Comparison of ENCODE assay signal across 12 cellular contexts in genomic region chr10:84012831-84013458, GRCh38.
DNase-seq lines count a peak whose midpoint lies in the region; ATAC-seq lines count a peak whose summit lies in the region.
"Had no signal": no experiment of that assay in that cellular context is flagged by ENCODE, and none has a peak within 500 bp of the region (broad histone marks: within the 10 kb centered on the region; RNA-seq: fewer than 3 reads in every experiment).

No MANE protein-coding gene starts in this region.

- ATAC-seq in GM19035 (IDR thresholded peaks at IDR 0.05; ENCODE audit: unreplicated experiment): peak; percentile 86
- ATAC-seq in HG02588 (IDR thresholded peaks at IDR 0.05; ENCODE audit: unreplicated experiment): peak; percentile 95
- peak; percentile 98 for ATAC-seq in HG03432 (IDR thresholded peaks at IDR 0.05; ENCODE audit: unreplicated experiment)
- ATAC-seq in stimulated activated naive CD8-positive, alpha-beta T cell treated with anti-CD3 and anti-CD28 coated beads, Interleukin-15, amount 100 ng/mL, for 72 hours: no peak

- intact Hi-C loops in cardiac septum (cut with DNase I): no loop called here

- H3K4me1 Mint-ChIP-seq in stimulated activated naive CD8-positive, alpha-beta T cell treated with anti-CD3 and anti-CD28 coated beads, Interleukin-15, amount 100 ng/mL, for 72 hours: no peaks in the 10 kb centered on the region

- H3K9me3 ChIP-seq in effector memory CD4-positive, alpha-beta T cell (ENCODE audit: control insufficient read depth, low read length): no peaks in the 10 kb centered on the region

- H3K4me3 Mint-ChIP-seq in stimulated activated naive CD8-positive, alpha-beta T cell treated with anti-CD3 and anti-CD28 coated beads, Interleukin-15, amount 100 ng/mL, for 72 hours: no peak overlapping the region

- H3K4me1 ChIP-seq in effector memory CD4-positive, alpha-beta T cell (ENCODE audit: control insufficient read depth, insufficient read depth, low read length, poor library complexity, severe bottlenecking): no peaks in the 10 kb centered on the region
- H3K4me1 ChIP-seq: left ventricle myocardium inferior had no signal

- peak; percentile 10 for DNase-seq in CD1c-positive myeloid dendritic cell (ENCODE audit: extremely low spot score)
- no peak for DNase-seq in activated effector memory CD4-positive, alpha-beta T cell treated with Interleukin-2 at 50 U/mL for 16 hours
- no peak for DNase-seq in stimulated activated naive CD8-positive, alpha-beta T cell treated with anti-CD3 and anti-CD28 coated beads, Interleukin-15, amount 100 ng/mL, for 72 hours
- DNase-seq in effector memory CD4-positive, alpha-beta T cell: no peak
- no peak for DNase-seq in cardiac septum (ENCODE audit: low spot score)
- DNase-seq: brain microvascular endothelial cell, EL, left ventricle myocardium inferior, NCI-H524 had no signal

- H3K27ac ChIP-seq in effector memory CD4-positive, alpha-beta T cell (ENCODE audit: insufficient read depth, low read length, poor library complexity, severe bottlenecking): no peak overlapping the region
- H3K27ac ChIP-seq: brain microvascular endothelial cell, left ventricle myocardium inferior had no signal

- no peaks in the 10 kb centered on the region for H3K27me3 ChIP-seq in effector memory CD4-positive, alpha-beta T cell (replicated peaks; ENCODE audit: control insufficient read depth, insufficient read depth, low read length, poor library complexity, severe bottlenecking)
- H3K27me3 ChIP-seq: brain microvascular endothelial cell had no signal

- H3K27ac Mint-ChIP-seq in stimulated activated naive CD8-positive, alpha-beta T cell treated with anti-CD3 and anti-CD28 coated beads, Interleukin-15, amount 100 ng/mL, for 72 hours: no peak overlapping the region

- H3K36me3 ChIP-seq in effector memory CD4-positive, alpha-beta T cell (ENCODE audit: control insufficient read depth, insufficient read depth, low read length): no peaks in the 10 kb centered on the region
- H3K36me3 ChIP-seq: brain microvascular endothelial cell, left ventricle myocardium inferior had no signal

- H3K27me3 Mint-ChIP-seq in stimulated activated naive CD8-positive, alpha-beta T cell treated with anti-CD3 and anti-CD28 coated beads, Interleukin-15, amount 100 ng/mL, for 72 hours: peaks cover 54% of the 10 kb centered on the region

- H3K4me3 ChIP-seq in effector memory CD4-positive, alpha-beta T cell (ENCODE audit: insufficient read depth, low read depth, low read length, poor library complexity, severe bottlenecking): no peak overlapping the region
- H3K4me3 ChIP-seq: left ventricle myocardium inferior had no signal

- peaks cover 0 to 5% of the 10 kb centered on the region in 2 donors for H3K9me3 Mint-ChIP-seq in stimulated activated naive CD8-positive, alpha-beta T cell treated with anti-CD3 and anti-CD28 coated beads, Interleukin-15, amount 100 ng/mL, for 72 hours
